24 cellular contexts compared by ENCODE assay signal in genomic region chr11:114019046-114019445, GRCh38. TPM values are rescaled to one million over a fixed set of nuclear protein-coding genes. Genes with fewer than 3 reads are reported as not detected.
A peak's percentile ranks its signal among the peaks of the same experiment; 100 is the strongest.
DNase-seq lines count a peak whose midpoint lies in the region; ATAC-seq and TF ChIP-seq lines count a peak whose summit lies in the region.
"Had no signal": no experiment of that assay in that cellular context is flagged by ENCODE, and none has a peak within 500 bp of the region (broad histone marks: within the 10 kb centered on the region; RNA-seq: fewer than 3 reads in every experiment).

No MANE protein-coding gene starts in this region.

- H3K9me3 ChIP-seq in stomach: no peaks in the 10 kb centered on the region
- no peaks in the 10 kb centered on the region for H3K9me3 ChIP-seq in SK-N-SH
- H3K9me3 ChIP-seq: BLaER1 had no signal

- no peak overlapping the region for H3K4me3 Mint-ChIP-seq in GM23338
- H3K4me3 Mint-ChIP-seq: CD4-positive, alpha-beta T cell had no signal

- H3K27ac Mint-ChIP-seq in GM23338: no peak overlapping the region
- H3K27ac Mint-ChIP-seq: CD4-positive, alpha-beta T cell had no signal

- H3K36me3 ChIP-seq in stomach (no peaks in the 10 kb centered on the region), SK-N-SH (replicated peaks in 1 of 2; ENCODE audit: control insufficient read depth in 1 of 2, insufficient read depth in 2 of 2, low read length in 1 of 2) (no peaks in the 10 kb centered on the region), GM23338 (ENCODE audit: insufficient read depth) (no peaks in the 10 kb centered on the region)
- H3K36me3 ChIP-seq: BLaER1 had no signal

- POLR2A ChIA-PET in SK-N-SH (lab: Yijun Ruan, JAX): no interaction called here

- WGBS in stomach, 5 donors: 43 to 56% (median 48%) methylated on average over 3 of the region's 3 CpGs
- 48% methylated on average over 3 of the region's 3 CpGs for WGBS in SK-N-SH (ENCODE audit: low lambda C conversion rate)

- H3K27me3 ChIP-seq in stomach (no peaks in the 10 kb centered on the region), SK-N-SH (ENCODE audit: insufficient read depth) (no peaks in the 10 kb centered on the region), GM23338 (ENCODE audit: insufficient read depth) (no peaks in the 10 kb centered on the region)
- H3K27me3 ChIP-seq: BLaER1 had no signal

- DNase-seq in LNCaP clone FGC (ENCODE audit: low read depth) (peak; percentile 77), left colon (no peak), stomach (peak; percentile 35), SK-N-SH (no peak), KG1 (lab: John Stamatoyannopoulos, UW) (no peak), GM23338 (ENCODE audit: low spot score) (no peak)
- DNase-seq: CD4-positive, alpha-beta T cell; H7; IMR-90; NCI-H1048; NCI-H1436; NCI-H187 treated with DMSO at 0.1 percent for 48 hours; NCI-H446; NCI-H526; NCI-H82; SHP77 had no signal

- H3K9me2 ChIP-seq in SK-N-SH (no peaks in the 10 kb centered on the region), GM23338 (ENCODE audit: insufficient read depth) (peaks cover 3% of the 10 kb centered on the region; the same call in 1 of the 2 replicates)

- H3K36me3 Mint-ChIP-seq in GM23338 (ENCODE audit: low read depth): no peaks in the 10 kb centered on the region

- H3K27me3 Mint-ChIP-seq in GM23338 (ENCODE audit: insufficient read depth, low read depth, poor library complexity): no peaks in the 10 kb centered on the region
- H3K27me3 Mint-ChIP-seq: CD4-positive, alpha-beta T cell had no signal

- H3K27ac ChIP-seq in C4-2B: peak overlapping the region; percentile 15; the same call in 1 of the 2 replicates
- no peak overlapping the region for H3K27ac ChIP-seq in stomach
- no peak overlapping the region for H3K27ac ChIP-seq in SK-N-SH (ENCODE audit: low read depth in 2 of 2, low read length in 1 of 2)
- no peak overlapping the region for H3K27ac ChIP-seq in GM23338 (ENCODE audit: low read depth)
- H3K27ac ChIP-seq: BLaER1, KMS-11, RWPE1 had no signal

- 0 out of 2 replicates have a peak, but pooled peaks cover 5% of the 10 kb centered on the region for H4K20me1 ChIP-seq in SK-N-SH (ENCODE audit: insufficient read depth)
- no peaks in the 10 kb centered on the region for H4K20me1 ChIP-seq in GM23338 (replicated peaks; ENCODE audit: insufficient read depth)
- H4K20me1 ChIP-seq: BLaER1 had no signal

- no peaks in the 10 kb centered on the region for H3K9me3 Mint-ChIP-seq in GM23338
- H3K9me3 Mint-ChIP-seq: CD4-positive, alpha-beta T cell had no signal

- TF ChIP-seq POLR2A in stomach (IDR thresholded peaks at IDR 0.05): no peak

- no peak for TF ChIP-seq CTCF in C4-2B (conservative IDR thresholded peaks at IDR 0.05)
- no peak for TF ChIP-seq CTCF in LNCaP clone FGC (IDR thresholded peaks at IDR 0.05; ENCODE audit: control insufficient read depth, extremely low read depth, insufficient read depth)
- no peak for TF ChIP-seq CTCF in stomach (IDR thresholded peaks at IDR 0.05)
- TF ChIP-seq CTCF in SK-N-SH (IDR thresholded peaks at IDR 0.05): no peak
- TF ChIP-seq CTCF in GM23338 (conservative IDR thresholded peaks at IDR 0.05; ENCODE audit: low read depth in 2 of 2): no peak

- peaks cover 9% of the 10 kb centered on the region for H3F3A ChIP-seq in SK-N-SH (replicated peaks; ENCODE audit: insufficient read depth)
- H3F3A ChIP-seq in GM23338 (replicated peaks; ENCODE audit: low read depth): no peaks in the 10 kb centered on the region

- H2AFZ ChIP-seq in SK-N-SH (ENCODE audit: low read depth) (no peak overlapping the region), GM23338 (no peak overlapping the region)

- no peak overlapping the region for H3K4me3 ChIP-seq in LNCaP clone FGC (ENCODE audit: low read depth, low read length)
- no peak overlapping the region for H3K4me3 ChIP-seq in stomach
- no peak overlapping the region for H3K4me3 ChIP-seq in SK-N-SH (ENCODE audit: low read depth in 2 of 2, low read length in 1 of 2)
- H3K4me3 ChIP-seq in GM23338: no peak overlapping the region
- H3K4me3 ChIP-seq: BLaER1 had no signal

- peak; percentile 54 for ATAC-seq in left colon
- no peak for ATAC-seq in GM23338
- ATAC-seq: Panc1 had no signal

- intact Hi-C loops in left colon (cut with DNase I, micrococcal nuclease): no loop called here
- intact Hi-C loops in stomach (cut with DNase I; ENCODE audit: low total_unique reads): no loop called here

- CTCF ChIA-PET in SK-N-SH (lab: Yijun Ruan, JAX): interaction anchor here (1.0 to 5.8 kb wide), 4 partner anchors 9 to 242 kb away, joined by 3 to 53 read pairs (median 6); no protein-coding TSS in a partner anchor

- TF ChIP-seq RAD21 in SK-N-SH (IDR thresholded peaks at IDR 0.05; ENCODE audit: low read length): no peak

- no peak overlapping the region for H3K4me2 ChIP-seq in SK-N-SH
- no peak overlapping the region for H3K4me2 ChIP-seq in GM23338
- H3K4me2 ChIP-seq: BLaER1, KMS-11 had no signal

- no peaks in the 10 kb centered on the region for H3K79me2 ChIP-seq in SK-N-SH (ENCODE audit: insufficient read depth)
- no peaks in the 10 kb centered on the region for H3K79me2 ChIP-seq in GM23338 (replicated peaks; ENCODE audit: insufficient read depth)

- H3K9ac ChIP-seq in SK-N-SH: no peak overlapping the region
- H3K9ac ChIP-seq: BLaER1, KMS-11 had no signal

- no peaks in the 10 kb centered on the region for H3K4me1 Mint-ChIP-seq in GM23338

- H3K4me1 ChIP-seq in stomach (no peaks in the 10 kb centered on the region), SK-N-SH (ENCODE audit: control insufficient read depth in 1 of 2, insufficient read depth in 2 of 2, low read depth in 1 of 2, low read length in 1 of 2) (no peaks in the 10 kb centered on the region), GM23338 (ENCODE audit: insufficient read depth) (no peaks in the 10 kb centered on the region)
- H3K4me1 ChIP-seq: BLaER1 had no signal

- no peak for TF ChIP-seq EP300 in stomach (IDR thresholded peaks at IDR 0.05)
- no peak for TF ChIP-seq EP300 in SK-N-SH (IDR thresholded peaks at IDR 0.05; ENCODE audit: borderline replicate concordance in 1 of 2, low read depth in 1 of 2, low read length in 1 of 2)

TF ChIP-seq in SK-N-SH, 30 proteins besides CTCF, POLR2A, EP300 and RAD21 (continues in another document):
- TF ChIP-seq USF2 (IDR thresholded peaks at IDR 0.05; ENCODE audit: borderline replicate concordance, low read depth, low read length) (no peak), POLR2AphosphoS5 (IDR thresholded peaks at IDR 0.05; ENCODE audit: low read depth, low read length) (no peak), TEAD4 (IDR thresholded peaks at IDR 0.05; ENCODE audit: borderline replicate concordance, insufficient read depth) (no peak)

TF ChIP-seq in GM23338, 12 proteins besides CTCF, POLR2A, EP300 and RAD21 (continues in another document):
- no peak for TF ChIP-seq JUNB (IDR thresholded peaks at IDR 0.05; ENCODE audit: unreplicated experiment)
- no peak for TF ChIP-seq POLR2AphosphoS5 (IDR thresholded peaks at IDR 0.05; ENCODE audit: low read depth)
- no peak for TF ChIP-seq CREB1 (CRISPR knock-in tag; IDR thresholded peaks at IDR 0.05; ENCODE audit: low read depth)

RNA-seq across cellular contexts. Expression of gene ZBTB16, which starts 40.5 kb away (rescaled TPM):
- total RNA-seq in left colon (10 to 100 TPM in 1 of 2 donors, 1 to 10 TPM in 1; 10.0 to 75.1 TPM), stomach (100 to 1,000 TPM in 3 of 5 donors, 10 to 100 TPM in 2; 30.1 to 318 (median 137) TPM)
- polyA plus RNA-seq in stomach (10 to 100 TPM in 2 of 3 donors, 1 to 10 TPM in 1; 7.9 to 22.5 (median 19.1) TPM), SK-N-SH (2012; rRNA removed) (not detected in 2 replicates), GM23338 (2016; fragmentation: Nextera tagmentation; extraction: Ambion mirVana) (0.29 and 0.78 TPM in 2 replicates)
- not detected in 2 replicates for polyA plus RNA-seq in SK-N-SH (2012; cell fraction: cytosol; rRNA removed)
- polyA plus RNA-seq in SK-N-SH (2012; cell fraction: nucleus; rRNA removed): not detected in 2 replicates
- total RNA-seq in GM23338 (2014; rRNA removed; shearing (Covaris generic)): 0.19 and 1.4 TPM in 2 replicates
- total RNA-seq: H7, IMR-90, OCI-LY7, SK-MEL-5 had no signal
- polyA plus RNA-seq: AG04450, IMR-90 had no signal

RNA-seq across cellular contexts. Expression of gene HTR3A, which starts 44.1 kb away (rescaled TPM):
- under 1 TPM in 1 of 2 donors, not detected in 1; 0.67 TPM for total RNA-seq in left colon
- 1 to 10 TPM in 1 of 5 donors, not detected in 4; 1.7 TPM for total RNA-seq in stomach
- polyA plus RNA-seq in stomach: 1 to 10 TPM in 1 of 3 donors, under 1 TPM in 1, not detected in 1; 0.30 to 1.9 TPM
- not detected in 2 replicates for polyA plus RNA-seq in SK-N-SH (2012; rRNA removed)
- polyA plus RNA-seq in SK-N-SH (2012; cell fraction: cytosol; rRNA removed): not detected in 2 replicates
- not detected in 2 replicates for polyA plus RNA-seq in SK-N-SH (2012; cell fraction: nucleus; rRNA removed)
- total RNA-seq in GM23338 (2014; rRNA removed; shearing (Covaris generic)): 8.1 and 9.7 TPM in 2 replicates
- 5.5 and 5.8 TPM in 2 replicates for polyA plus RNA-seq in GM23338 (2016; fragmentation: Nextera tagmentation; extraction: Ambion mirVana)
- total RNA-seq: CD4-positive, alpha-beta T cell; IMR-90; OCI-LY7; SK-MEL-5 had no signal
- polyA plus RNA-seq: AG04450, IMR-90 had no signal

Comparison
In these comparisons a context has a peak if more than half of its experiments do, and no peak if none do; other contexts are left out.
1. DNase-seq: peak in LNCaP clone FGC (single experiment) and stomach (single experiment); none in left colon (0 of 2), SK-N-SH (single experiment), KG1 (single experiment) and GM23338 (single experiment).